Comparison of ENCODE assay signal across 20 cellular contexts in the genomic region with DNA sequence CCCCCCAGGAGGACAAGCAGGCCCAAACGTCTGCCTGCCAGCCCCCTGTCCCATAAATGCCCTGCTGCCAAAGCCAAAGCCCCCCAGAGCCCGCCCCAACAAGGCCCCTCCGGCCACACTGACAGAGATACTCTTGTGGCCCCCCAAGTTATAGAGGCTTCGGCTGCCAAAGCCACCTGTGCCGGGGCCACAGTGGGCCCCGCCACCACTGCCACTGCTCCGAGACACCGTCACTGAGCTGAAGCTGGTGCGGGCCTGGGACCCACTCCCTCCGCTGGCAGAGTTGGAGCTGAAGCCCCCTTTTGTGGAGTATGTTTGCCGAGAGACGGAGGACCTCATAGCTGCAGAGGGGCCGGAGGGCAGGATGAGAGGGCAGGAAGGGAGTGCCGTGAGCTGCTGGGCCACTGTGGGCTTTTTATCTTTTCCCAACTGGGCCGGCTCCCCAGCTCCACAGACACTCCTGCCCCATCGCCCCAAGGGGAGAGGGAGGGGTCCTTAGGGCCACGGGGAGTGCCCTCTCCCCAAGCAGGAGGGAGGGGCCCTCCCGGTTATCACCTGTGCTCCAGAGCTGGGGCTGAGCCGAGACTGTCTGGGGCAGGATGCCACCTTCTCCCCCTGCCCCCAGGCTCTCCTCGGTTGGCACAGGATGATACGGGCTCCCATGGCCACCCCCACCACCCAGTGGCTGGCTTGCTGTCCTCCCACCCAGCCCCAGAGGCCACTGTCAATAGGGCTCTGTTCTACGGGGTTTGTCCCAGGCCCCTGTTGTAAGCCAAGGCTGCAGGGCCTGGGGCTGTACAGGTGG. TPM values are rescaled to one million over a fixed set of nuclear protein-coding genes. Genes with fewer than 3 reads are reported as not detected.
DNase-seq lines count a peak whose midpoint lies in the region; ATAC-seq and TF ChIP-seq lines count a peak whose summit lies in the region.
"Had no signal": no experiment of that assay in that cellular context is flagged by ENCODE, and none has a peak within 500 bp of the region (broad histone marks: within the 10 kb centered on the region; RNA-seq: fewer than 3 reads in every experiment).

Gene KRT79 (minus strand): TSS at position 390 of the 805 bp plus-strand sequence. CDS start 51 bp downstream, at position 339.

- no peak within 1 kb of the TSS for H4K8ac ChIP-seq in neuronal stem cell (ENCODE audit: low read depth, low read length)

- no peak within 1 kb of the TSS for H3K14ac ChIP-seq in neuronal stem cell (ENCODE audit: low read length)

- H3K18ac ChIP-seq in neuronal stem cell (ENCODE audit: low read length) = peak within 1 kb of the TSS; percentile 55

- H3K4me3 Mint-ChIP-seq in activated CD4-positive, alpha-beta T cell treated with anti-CD3 and anti-CD28 coated beads, Interleukin-2, amount 10 ng/mL, durations not matched to agents 24 days and 14 days = no peak within 1 kb of the TSS
- H3K4me3 Mint-ChIP-seq in activated naive CD8-positive, alpha-beta T cell treated with anti-CD3 and anti-CD28 coated beads, Interleukin-2, amount 50 U/mL, for 24 hours = peak within 1 kb of the TSS; percentile 4

- peaks cover 2% of the 10 kb centered on the region for H3K27me3 Mint-ChIP-seq in activated CD4-positive, alpha-beta T cell treated with anti-CD3 and anti-CD28 coated beads, Interleukin-2, amount 10 ng/mL, durations not matched to agents 24 days and 14 days
- H3K27me3 Mint-ChIP-seq in activated naive CD8-positive, alpha-beta T cell treated with anti-CD3 and anti-CD28 coated beads, Interleukin-2, amount 50 U/mL, for 24 hours = peaks cover 6% of the 10 kb centered on the region

- H3K27me3 ChIP-seq in neuronal stem cell (ENCODE audit: control insufficient read depth in 3 of 3, insufficient read depth in 3 of 3, low read depth in 1 of 3, low read length in 3 of 3) = peaks cover 0 to 6% (median 0%) of the 10 kb centered on the region in 3 experiments
- H3K27me3 ChIP-seq in aorta (ENCODE audit: control insufficient read depth in 1 of 2, insufficient read depth in 2 of 2, low read length in 1 of 2) = no peaks in the 10 kb centered on the region
- H3K27me3 ChIP-seq in gastroesophageal sphincter = peaks cover 44% of the 10 kb centered on the region

- WGBS in neuronal stem cell (ENCODE audit: extremely low coverage in 2 of 2, insufficient read length in 2 of 2, insufficient replicate concordance in 1 of 2), 2 donors = no CpG with 5 or more reads among the region's 22 CpGs
- WGBS in aorta, 2 donors = 90% methylated on average over 19 to 22 of the region's 22 CpGs
- 77 to 100% methylated on average over 3 to 8 of the region's 22 CpGs for WGBS in gastroesophageal sphincter (ENCODE audit: low coverage in 1 of 2), 2 donors

- no peak for ATAC-seq in activated naive CD8-positive, alpha-beta T cell treated with anti-CD3 and anti-CD28 coated beads, Interleukin-2, amount 50 U/mL, for 24 hours
- ATAC-seq in aorta (ENCODE audit: low FRiP score) = no peak
- no peak for ATAC-seq in gastroesophageal sphincter
- no peak for ATAC-seq in left colon

- H3K4me1 Mint-ChIP-seq in activated CD4-positive, alpha-beta T cell treated with anti-CD3 and anti-CD28 coated beads, Interleukin-2, amount 10 ng/mL, durations not matched to agents 24 days and 14 days = peaks cover 27% of the 10 kb centered on the region
- peaks cover 46% of the 10 kb centered on the region for H3K4me1 Mint-ChIP-seq in activated naive CD8-positive, alpha-beta T cell treated with anti-CD3 and anti-CD28 coated beads, Interleukin-2, amount 50 U/mL, for 24 hours

- no peak for TF ChIP-seq EP300 in gastroesophageal sphincter (IDR thresholded peaks at IDR 0.05)

- no peak within 1 kb of the TSS for H3K9ac ChIP-seq in neuronal stem cell (ENCODE audit: low read depth, low read length, poor library complexity)
- H3K9ac ChIP-seq: KMS-11 had no signal

- H2BK15ac ChIP-seq in neuronal stem cell (ENCODE audit: low read length) = peak within 1 kb of the TSS; percentile 72

- no peak within 1 kb of the TSS for H2BK12ac ChIP-seq in neuronal stem cell (ENCODE audit: low read length)

- H3K4me1 ChIP-seq in neuronal stem cell (ENCODE audit: control insufficient read depth in 2 of 2, insufficient read depth in 1 of 2, low read depth in 1 of 2, low read length in 2 of 2) (peaks cover 0 to 8% of the 10 kb centered on the region in 2 donors), aorta (ENCODE audit: control insufficient read depth in 1 of 2, insufficient read depth in 2 of 2, low read length in 2 of 2) (no peaks in the 10 kb centered on the region), gastroesophageal sphincter (no peaks in the 10 kb centered on the region)

- no peak within 1 kb of the TSS for H3K4me2 ChIP-seq in neuronal stem cell (ENCODE audit: insufficient read depth, low read length, poor library complexity, severe bottlenecking)
- H3K4me2 ChIP-seq: KMS-11 had no signal

- intact Hi-C loops in activated CD4-positive, alpha-beta T cell treated with anti-CD3 and anti-CD28 coated beads, Interleukin-2, amount 10 ng/mL, durations not matched to agents 24 days and 14 days (cut with micrococcal nuclease) = no loop called here
- intact Hi-C loops in aorta (cut with DNase I) (no loop called here), left colon (cut with DNase I, micrococcal nuclease) (no loop called here)

- peak within 1 kb of the TSS; percentile 39 for H3K27ac Mint-ChIP-seq in activated CD4-positive, alpha-beta T cell treated with anti-CD3 and anti-CD28 coated beads, Interleukin-2, amount 10 ng/mL, durations not matched to agents 24 days and 14 days
- H3K27ac Mint-ChIP-seq in activated naive CD8-positive, alpha-beta T cell treated with anti-CD3 and anti-CD28 coated beads, Interleukin-2, amount 50 U/mL, for 24 hours = peak within 1 kb of the TSS; percentile 90

- no peak for TF ChIP-seq CTCF in gastroesophageal sphincter (IDR thresholded peaks at IDR 0.05)

- no peak within 1 kb of the TSS for H4K91ac ChIP-seq in neuronal stem cell (ENCODE audit: low read depth, low read length, poor library complexity)

- peak within 1 kb of the TSS; percentile 6 for H2AK5ac ChIP-seq in neuronal stem cell (ENCODE audit: low read depth, low read length)

- peak within 1 kb of the TSS; percentile 17 for H3K23ac ChIP-seq in neuronal stem cell (ENCODE audit: low read depth, low read length, poor library complexity)

- no peaks in the 10 kb centered on the region for H3K36me3 Mint-ChIP-seq in activated CD4-positive, alpha-beta T cell treated with anti-CD3 and anti-CD28 coated beads, Interleukin-2, amount 10 ng/mL, durations not matched to agents 24 days and 14 days (ENCODE audit: low read depth)
- no peaks in the 10 kb centered on the region for H3K36me3 Mint-ChIP-seq in activated naive CD8-positive, alpha-beta T cell treated with anti-CD3 and anti-CD28 coated beads, Interleukin-2, amount 50 U/mL, for 24 hours (ENCODE audit: low read depth)

- no peak within 1 kb of the TSS for H2BK120ac ChIP-seq in neuronal stem cell (ENCODE audit: low read depth, low read length)

- no peak within 1 kb of the TSS for H3K4ac ChIP-seq in neuronal stem cell (ENCODE audit: low read length)

- TF ChIP-seq POLR2A in gastroesophageal sphincter (IDR thresholded peaks at IDR 0.05) = no peak

- no peaks in the 10 kb centered on the region for H3K36me3 ChIP-seq in neuronal stem cell (replicated peaks in 1 of 2; ENCODE audit: control insufficient read depth in 2 of 2, insufficient read depth in 2 of 2, low read length in 2 of 2)
- no peaks in the 10 kb centered on the region for H3K36me3 ChIP-seq in aorta (ENCODE audit: control insufficient read depth in 1 of 2, insufficient read depth in 2 of 2, low read length in 1 of 2)
- no peaks in the 10 kb centered on the region for H3K36me3 ChIP-seq in gastroesophageal sphincter

- no peak within 1 kb of the TSS for H3K27ac ChIP-seq in neuronal stem cell (replicated peaks; ENCODE audit: low read length)
- no peak within 1 kb of the TSS for H3K27ac ChIP-seq in aorta (ENCODE audit: low read depth in 1 of 2, low read length in 2 of 2)
- no peak within 1 kb of the TSS for H3K27ac ChIP-seq in gastroesophageal sphincter
- H3K27ac ChIP-seq: C4-2B, KMS-11 had no signal

- H3K4me3 ChIP-seq in neuronal stem cell (ENCODE audit: low read length in 2 of 2) (no peak within 1 kb of the TSS), aorta (ENCODE audit: low read length in 2 of 2) (no peak within 1 kb of the TSS), gastroesophageal sphincter (no peak within 1 kb of the TSS)

- H3K9me3 ChIP-seq in neuronal stem cell (replicated peaks in 1 of 2; ENCODE audit: control insufficient read depth in 2 of 2, insufficient read depth in 1 of 2, low read depth in 1 of 2, low read length in 2 of 2) = no peaks in the 10 kb centered on the region
- H3K9me3 ChIP-seq in aorta (ENCODE audit: control insufficient read depth, low read length) = no peaks in the 10 kb centered on the region
- no peaks in the 10 kb centered on the region for H3K9me3 ChIP-seq in gastroesophageal sphincter

- DNase-seq in activated CD4-positive, alpha-beta T cell treated with anti-CD3 and anti-CD28 coated beads, Interleukin-2, amount 10 ng/mL, durations not matched to agents 24 days and 14 days = no peak
- DNase-seq in activated CD4-positive, alpha-beta T cell treated with anti-CD3 and anti-CD28 coated beads, Interleukin-2, amount 50 U/mL, for 48 hours = no peak
- DNase-seq in activated naive CD8-positive, alpha-beta T cell treated with anti-CD3 and anti-CD28 coated beads, Interleukin-2, amount 50 U/mL, for 24 hours = no peak
- no peak for DNase-seq in neuronal stem cell (ENCODE audit: low spot score)
- DNase-seq in aorta = peak; percentile 32 to 48
- DNase-seq in NCI-H2196 (lab: John Stamatoyannopoulos, UW; ENCODE audit: unreplicated experiment) = no peak
- DNase-seq in left colon = no peak
- DNase-seq: 8988T; COR-L47; NCI-H1092; NCI-H2107; NCI-H345; NCI-H526 treated with DMSO at 0.1 percent for 48 hours; NK-92 treated with Interleukin-12 subunit alpha and Interleukin-12 subunit beta, amount 100 ng/mL, for 24 hours; OCI-M1; RPMI8226 had no signal

- H2AFZ ChIP-seq in neuronal stem cell (ENCODE audit: low read length) = no peak within 1 kb of the TSS

- H3K79me1 ChIP-seq in neuronal stem cell (ENCODE audit: low read depth, low read length) = no peaks in the 10 kb centered on the region

- H3K9me3 Mint-ChIP-seq in activated CD4-positive, alpha-beta T cell treated with anti-CD3 and anti-CD28 coated beads, Interleukin-2, amount 10 ng/mL, durations not matched to agents 24 days and 14 days = no peaks in the 10 kb centered on the region
- H3K9me3 Mint-ChIP-seq in activated naive CD8-positive, alpha-beta T cell treated with anti-CD3 and anti-CD28 coated beads, Interleukin-2, amount 50 U/mL, for 24 hours = no peaks in the 10 kb centered on the region

- H2BK5ac ChIP-seq in neuronal stem cell (ENCODE audit: low read length) = peak within 1 kb of the TSS; percentile 11

RNA-seq across cellular contexts. Expression of gene KRT79, which starts in this region (rescaled TPM):
- 0.33 TPM in 1 of 2 replicates, not detected in the other for total RNA-seq in activated CD4-positive, alpha-beta T cell treated with anti-CD3 and anti-CD28 coated beads, Interleukin-2, amount 10 ng/mL, durations not matched to agents 24 days and 14 days
- polyA plus RNA-seq in neuronal stem cell (2013, experiment 1 of 2) = not detected
- not detected for polyA plus RNA-seq in neuronal stem cell (2013, experiment 2 of 2)
- total RNA-seq in aorta (not detected), gastroesophageal sphincter (not detected), left colon (not detected)
- not detected for polyA plus RNA-seq in aorta
- total RNA-seq: MCF 10A had no signal

Comparison
In these comparisons a context has a peak if more than half of its experiments do, and no peak if none do; other contexts are left out.
1. Peak in DNase-seq in aorta; RNA of the gene not detected or under 1 TPM.